In genomic region chr21:41121785-41122415, GRCh38 we compare ENCODE assay signal across 8 cellular contexts. TPM values are rescaled to one million over a fixed set of nuclear protein-coding genes. Genes with fewer than 3 reads are reported as not detected.
DNase-seq lines count a peak whose midpoint lies in the region; ATAC-seq and TF ChIP-seq lines count a peak whose summit lies in the region.

No MANE protein-coding gene starts in this region.

- H3K9me2 ChIP-seq in SK-N-SH, result no peaks in the 10 kb centered on the region

- WGBS in SK-N-SH (ENCODE audit: low lambda C conversion rate), result 36% methylated on average over 17 of the region's 19 CpGs

- H3K4me3 ChIP-seq in SK-N-SH (ENCODE audit: low read depth in 2 of 2, low read length in 1 of 2), result no peak overlapping the region
- H3K4me3 ChIP-seq in cardiac fibroblast (replicated peaks in 1 of 2; ENCODE audit: low read depth in 2 of 2, low read length in 2 of 2), result no peak overlapping the region

- peak; percentile 71 for TF ChIP-seq CTCF in SK-N-SH (IDR thresholded peaks at IDR 0.05)
- peak; percentile 95 for TF ChIP-seq CTCF in cardiac fibroblast (IDR thresholded peaks at IDR 0.05; ENCODE audit: low read depth, low read length)

- no peaks in the 10 kb centered on the region for H3F3A ChIP-seq in SK-N-SH (replicated peaks; ENCODE audit: insufficient read depth)

- POLR2A ChIA-PET in SK-N-SH (lab: Yijun Ruan, JAX), result no interaction called here

- no peaks in the 10 kb centered on the region for H3K4me1 ChIP-seq in SK-N-SH (ENCODE audit: control insufficient read depth in 1 of 2, insufficient read depth in 2 of 2, low read depth in 1 of 2, low read length in 1 of 2)

- no peaks in the 10 kb centered on the region for H3K36me3 ChIP-seq in SK-N-SH (replicated peaks in 1 of 2; ENCODE audit: control insufficient read depth in 1 of 2, insufficient read depth in 2 of 2, low read length in 1 of 2)

- no peak overlapping the region for H3K27ac ChIP-seq in SK-N-SH (ENCODE audit: low read depth in 2 of 2, low read length in 1 of 2)

- H3K9me3 ChIP-seq in SK-N-SH, result no peaks in the 10 kb centered on the region

- no peak overlapping the region for H3K4me2 ChIP-seq in SK-N-SH

- no peak; the same call in 2 of the 3 replicates for ATAC-seq in SK-N-SH treated with all-trans-retinoic acid at 6 μM for 48 hours
- ATAC-seq in GM21619 (IDR thresholded peaks at IDR 0.05; ENCODE audit: unreplicated experiment), result no peak

- 0 out of 2 replicates have a peak, but pooled peaks cover 6% of the 10 kb centered on the region for H3K27me3 ChIP-seq in SK-N-SH (ENCODE audit: insufficient read depth)

- no peaks in the 10 kb centered on the region for H4K20me1 ChIP-seq in SK-N-SH (ENCODE audit: insufficient read depth)

- H3K9ac ChIP-seq in SK-N-SH, result no peak overlapping the region

- CTCF ChIA-PET in SK-N-SH (lab: Yijun Ruan, JAX), result interaction anchor here (0.6 to 8.9 kb wide), 11 partner anchors 11 to 1255 kb away, joined by 3 to 105 read pairs (median 3); partner anchors contain the start of gene PCP4

- TF ChIP-seq EP300 in SK-N-SH (IDR thresholded peaks at IDR 0.05; ENCODE audit: borderline replicate concordance in 1 of 2, low read depth in 1 of 2, low read length in 1 of 2), result no peak

- H2AFZ ChIP-seq in SK-N-SH (ENCODE audit: low read depth), result no peak overlapping the region

- peak; percentile 68 for TF ChIP-seq RAD21 in SK-N-SH (IDR thresholded peaks at IDR 0.05; ENCODE audit: low read length)

- DNase-seq in SK-N-SH (peak; percentile 61), NCI-H1417 (lab: John Stamatoyannopoulos, UW) (peak; percentile 75 to 88 (median 87)), T-helper 9 cell (peak; percentile 9), cardiac fibroblast (ENCODE audit: low read depth in 2 of 2) (peak; percentile 75 to 84), left kidney (ENCODE audit: low read depth, low spot score) (peak; percentile 93)
- peak; percentile 63 to 67 for DNase-seq in stimulated activated CD4-positive, alpha-beta T cell treated with anti-CD3 and anti-CD28 coated beads, Interleukin-2, amount 100 ng/mL, for 48 hours

- no peaks in the 10 kb centered on the region for H3K79me2 ChIP-seq in SK-N-SH (ENCODE audit: insufficient read depth)

TF ChIP-seq in SK-N-SH, 30 proteins besides CTCF, POLR2A, EP300 and RAD21:
- no peak for TF ChIP-seq NFIC (IDR thresholded peaks at IDR 0.05; ENCODE audit: borderline replicate concordance)
- TF ChIP-seq SMC3 (IDR thresholded peaks at IDR 0.05; ENCODE audit: low read depth, low read length), result peak; percentile 38
- TF ChIP-seq MEF2A (IDR thresholded peaks at IDR 0.05; ENCODE audit: borderline replicate concordance, low read depth), result no peak

TF ChIP-seq in SK-N-SH treated with all-trans-retinoic acid at 6 μM for 48 hours, 23 proteins besides CTCF, POLR2A, EP300 and RAD21 (continues in another document):
- TF ChIP-seq, protein P1, sequence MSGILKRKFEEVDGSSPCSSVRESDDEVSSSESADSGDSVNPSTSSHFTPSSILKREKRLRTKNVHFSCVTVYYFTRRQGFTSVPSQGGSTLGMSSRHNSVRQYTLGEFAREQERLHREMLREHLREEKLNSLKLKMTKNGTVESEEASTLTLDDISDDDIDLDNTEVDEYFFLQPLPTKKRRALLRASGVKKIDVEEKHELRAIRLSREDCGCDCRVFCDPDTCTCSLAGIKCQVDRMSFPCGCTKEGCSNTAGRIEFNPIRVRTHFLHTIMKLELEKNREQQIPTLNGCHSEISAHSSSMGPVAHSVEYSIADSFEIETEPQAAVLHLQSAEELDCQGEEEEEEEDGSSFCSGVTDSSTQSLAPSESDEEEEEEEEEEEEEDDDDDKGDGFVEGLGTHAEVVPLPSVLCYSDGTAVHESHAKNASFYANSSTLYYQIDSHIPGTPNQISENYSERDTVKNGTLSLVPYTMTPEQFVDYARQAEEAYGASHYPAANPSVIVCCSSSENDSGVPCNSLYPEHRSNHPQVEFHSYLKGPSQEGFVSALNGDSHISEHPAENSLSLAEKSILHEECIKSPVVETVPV (CRISPR knock-in tag; IDR thresholded peaks at IDR 0.05), result no peak
- TF ChIP-seq TOX (CRISPR knock-in tag; IDR thresholded peaks at IDR 0.05; ENCODE audit: borderline replicate concordance) (no peak), ARNTL (CRISPR knock-in tag; IDR thresholded peaks at IDR 0.05; ENCODE audit: borderline replicate concordance, low read depth) (no peak), SNAI2 (CRISPR knock-in tag; IDR thresholded peaks at IDR 0.05) (no peak), ZNF565 (CRISPR knock-in tag; conservative IDR thresholded peaks at IDR 0.05; ENCODE audit: low read depth) (no peak), BACH2 (CRISPR knock-in tag; IDR thresholded peaks at IDR 0.05; ENCODE audit: borderline replicate concordance) (no peak), ZFP30 (CRISPR knock-in tag; IDR thresholded peaks at IDR 0.05) (no peak), ESRRG (CRISPR knock-in tag; IDR thresholded peaks at IDR 0.05) (no peak), PPARA (CRISPR knock-in tag; IDR thresholded peaks at IDR 0.05; ENCODE audit: borderline replicate concordance) (no peak), ZFP3 (CRISPR knock-in tag; IDR thresholded peaks at IDR 0.05) (no peak), RARB (CRISPR knock-in tag; IDR thresholded peaks at IDR 0.05) (no peak), TCF4 (CRISPR knock-in tag; IDR thresholded peaks at IDR 0.05; ENCODE audit: borderline replicate concordance) (no peak), ZNF8 (CRISPR knock-in tag; IDR thresholded peaks at IDR 0.05) (no peak), ZNF70 (CRISPR knock-in tag; IDR thresholded peaks at IDR 0.05) (no peak), ISL1 (CRISPR knock-in tag; IDR thresholded peaks at IDR 0.05) (no peak)
- TF ChIP-seq, protein P2, sequence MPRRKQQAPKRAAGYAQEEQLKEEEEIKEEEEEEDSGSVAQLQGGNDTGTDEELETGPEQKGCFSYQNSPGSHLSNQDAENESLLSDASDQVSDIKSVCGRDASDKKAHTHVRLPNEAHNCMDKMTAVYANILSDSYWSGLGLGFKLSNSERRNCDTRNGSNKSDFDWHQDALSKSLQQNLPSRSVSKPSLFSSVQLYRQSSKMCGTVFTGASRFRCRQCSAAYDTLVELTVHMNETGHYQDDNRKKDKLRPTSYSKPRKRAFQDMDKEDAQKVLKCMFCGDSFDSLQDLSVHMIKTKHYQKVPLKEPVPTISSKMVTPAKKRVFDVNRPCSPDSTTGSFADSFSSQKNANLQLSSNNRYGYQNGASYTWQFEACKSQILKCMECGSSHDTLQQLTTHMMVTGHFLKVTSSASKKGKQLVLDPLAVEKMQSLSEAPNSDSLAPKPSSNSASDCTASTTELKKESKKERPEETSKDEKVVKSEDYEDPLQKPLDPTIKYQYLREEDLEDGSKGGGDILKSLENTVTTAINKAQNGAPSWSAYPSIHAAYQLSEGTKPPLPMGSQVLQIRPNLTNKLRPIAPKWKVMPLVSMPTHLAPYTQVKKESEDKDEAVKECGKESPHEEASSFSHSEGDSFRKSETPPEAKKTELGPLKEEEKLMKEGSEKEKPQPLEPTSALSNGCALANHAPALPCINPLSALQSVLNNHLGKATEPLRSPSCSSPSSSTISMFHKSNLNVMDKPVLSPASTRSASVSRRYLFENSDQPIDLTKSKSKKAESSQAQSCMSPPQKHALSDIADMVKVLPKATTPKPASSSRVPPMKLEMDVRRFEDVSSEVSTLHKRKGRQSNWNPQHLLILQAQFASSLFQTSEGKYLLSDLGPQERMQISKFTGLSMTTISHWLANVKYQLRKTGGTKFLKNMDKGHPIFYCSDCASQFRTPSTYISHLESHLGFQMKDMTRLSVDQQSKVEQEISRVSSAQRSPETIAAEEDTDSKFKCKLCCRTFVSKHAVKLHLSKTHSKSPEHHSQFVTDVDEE (CRISPR knock-in tag; IDR thresholded peaks at IDR 0.05), result no peak
- TF ChIP-seq, protein P3, sequence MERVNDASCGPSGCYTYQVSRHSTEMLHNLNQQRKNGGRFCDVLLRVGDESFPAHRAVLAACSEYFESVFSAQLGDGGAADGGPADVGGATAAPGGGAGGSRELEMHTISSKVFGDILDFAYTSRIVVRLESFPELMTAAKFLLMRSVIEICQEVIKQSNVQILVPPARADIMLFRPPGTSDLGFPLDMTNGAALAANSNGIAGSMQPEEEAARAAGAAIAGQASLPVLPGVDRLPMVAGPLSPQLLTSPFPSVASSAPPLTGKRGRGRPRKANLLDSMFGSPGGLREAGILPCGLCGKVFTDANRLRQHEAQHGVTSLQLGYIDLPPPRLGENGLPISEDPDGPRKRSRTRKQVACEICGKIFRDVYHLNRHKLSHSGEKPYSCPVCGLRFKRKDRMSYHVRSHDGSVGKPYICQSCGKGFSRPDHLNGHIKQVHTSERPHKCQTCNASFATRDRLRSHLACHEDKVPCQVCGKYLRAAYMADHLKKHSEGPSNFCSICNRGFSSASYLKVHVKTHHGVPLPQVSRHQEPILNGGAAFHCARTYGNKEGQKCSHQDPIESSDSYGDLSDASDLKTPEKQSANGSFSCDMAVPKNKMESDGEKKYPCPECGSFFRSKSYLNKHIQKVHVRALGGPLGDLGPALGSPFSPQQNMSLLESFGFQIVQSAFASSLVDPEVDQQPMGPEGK (CRISPR knock-in tag; IDR thresholded peaks at IDR 0.05; ENCODE audit: borderline replicate concordance), result no peak
- TF ChIP-seq, protein P4, sequence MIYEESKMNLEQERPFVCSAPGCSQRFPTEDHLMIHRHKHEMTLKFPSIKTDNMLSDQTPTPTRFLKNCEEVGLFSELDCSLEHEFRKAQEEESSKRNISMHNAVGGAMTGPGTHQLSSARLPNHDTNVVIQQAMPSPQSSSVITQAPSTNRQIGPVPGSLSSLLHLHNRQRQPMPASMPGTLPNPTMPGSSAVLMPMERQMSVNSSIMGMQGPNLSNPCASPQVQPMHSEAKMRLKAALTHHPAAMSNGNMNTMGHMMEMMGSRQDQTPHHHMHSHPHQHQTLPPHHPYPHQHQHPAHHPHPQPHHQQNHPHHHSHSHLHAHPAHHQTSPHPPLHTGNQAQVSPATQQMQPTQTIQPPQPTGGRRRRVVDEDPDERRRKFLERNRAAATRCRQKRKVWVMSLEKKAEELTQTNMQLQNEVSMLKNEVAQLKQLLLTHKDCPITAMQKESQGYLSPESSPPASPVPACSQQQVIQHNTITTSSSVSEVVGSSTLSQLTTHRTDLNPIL (CRISPR knock-in tag; IDR thresholded peaks at IDR 0.05; ENCODE audit: low read depth), result no peak

RNA-seq across cellular contexts. Expression of gene BACE2, which starts 46.1 kb away (rescaled TPM):
- polyA plus RNA-seq in SK-N-SH (2012; rRNA removed), result 21.8 and 23.4 TPM in 2 replicates
- 23.2 and 26.4 TPM in 2 replicates for polyA plus RNA-seq in SK-N-SH (2012; cell fraction: cytosol; rRNA removed)
- polyA plus RNA-seq in SK-N-SH (2012; cell fraction: nucleus; rRNA removed), result 18.9 and 23.0 TPM in 2 replicates

Comparison
In these comparisons a context has a peak if more than half of its experiments do, and no peak if none do; other contexts are left out.
1. DNase-seq: peak in every context shown above with its lines; median percentile 93 in left kidney; 87 in NCI-H1417; 80 in cardiac fibroblast; 65 in stimulated activated CD4-positive, alpha-beta T cell treated with anti-CD3 and anti-CD28 coated beads, Interleukin-2, amount 100 ng/mL, for 48 hours; 61 in SK-N-SH; 9 in T-helper 9 cell.